ENCODE assay signal across 8 cellular contexts in genomic region chr1:100452641-100453040, GRCh38.
DNase-seq lines count a peak whose midpoint lies in the region; ATAC-seq and TF ChIP-seq lines count a peak whose summit lies in the region.

No MANE protein-coding gene starts in this region.

- WGBS in mesenchymal stem cell: no CpG with 5 or more reads among the region's 1 CpG
- WGBS in prostate gland: 21% methylated on average over 1 of the region's 1 CpG
- WGBS in tibial nerve, 2 donors: 84 to 87% methylated on average over 1 of the region's 1 CpG

- H3K4ac ChIP-seq in mesenchymal stem cell (ENCODE audit: low read depth in 1 of 2, low read length in 2 of 2): no peak overlapping the region

- H2AK5ac ChIP-seq in mesenchymal stem cell (ENCODE audit: low read length, severe bottlenecking): no peak overlapping the region

- H3K18ac ChIP-seq in mesenchymal stem cell (ENCODE audit: low read depth in 1 of 2, low read length in 2 of 2): no peak overlapping the region

- no peaks in the 10 kb centered on the region for H3K4me1 ChIP-seq in mesenchymal stem cell (ENCODE audit: control insufficient read depth, insufficient read depth, low read depth, low read length)
- H3K4me1 ChIP-seq in prostate gland (replicated peaks): peaks cover 5% of the 10 kb centered on the region
- no peaks in the 10 kb centered on the region for H3K4me1 ChIP-seq in tibial nerve

- no peak overlapping the region for H4K91ac ChIP-seq in mesenchymal stem cell (ENCODE audit: low read length)

- no peak overlapping the region for H3K23ac ChIP-seq in mesenchymal stem cell (ENCODE audit: low read length in 2 of 2)

- ATAC-seq in GM18517 (IDR thresholded peaks at IDR 0.05; ENCODE audit: unreplicated experiment) (peak; percentile 88), HG02571 (IDR thresholded peaks at IDR 0.05; ENCODE audit: unreplicated experiment) (peak; percentile 79)

- no peak overlapping the region for H3K4me2 ChIP-seq in mesenchymal stem cell (ENCODE audit: low read length, poor library complexity, severe bottlenecking)

- no peaks in the 10 kb centered on the region for H3K36me3 ChIP-seq in mesenchymal stem cell (ENCODE audit: control insufficient read depth in 1 of 2, insufficient read depth in 2 of 2, low read depth in 1 of 2, low read length in 2 of 2)
- no peaks in the 10 kb centered on the region for H3K36me3 ChIP-seq in prostate gland
- H3K36me3 ChIP-seq in tibial nerve: no peaks in the 10 kb centered on the region

- H3K9ac ChIP-seq in mesenchymal stem cell (ENCODE audit: low read length): no peak overlapping the region

- H3K14ac ChIP-seq in mesenchymal stem cell (ENCODE audit: low read length in 2 of 2): no peak overlapping the region

- H2BK12ac ChIP-seq in mesenchymal stem cell (ENCODE audit: low read length in 2 of 2): no peak overlapping the region

- no peak overlapping the region for H3K27ac ChIP-seq in mesenchymal stem cell (ENCODE audit: low read length, poor library complexity, severe bottlenecking)
- H3K27ac ChIP-seq in prostate gland: peak overlapping the region in 1 of 2 donors; percentile 37
- no peak overlapping the region for H3K27ac ChIP-seq in tibial nerve

- peak; percentile 55 for DNase-seq in NCI-H69 (lab: John Stamatoyannopoulos, UW)
- DNase-seq in mesenchymal stem cell: peak; percentile 44
- no peak for DNase-seq in prostate gland (ENCODE audit: low spot score)
- no peak for DNase-seq in tibial nerve (ENCODE audit: low spot score in 2 of 2)
- DNase-seq in SHP77 (lab: John Stamatoyannopoulos, UW): no peak
- no peak for DNase-seq in activated CD8-positive, alpha-beta memory T cell treated with anti-CD3 and anti-CD28 coated beads, Interleukin-2, amount 50 U/mL, for 48 hours

- no peak overlapping the region for H2BK5ac ChIP-seq in mesenchymal stem cell (ENCODE audit: low read depth, low read length, poor library complexity, severe bottlenecking)

- TF ChIP-seq EP300 in tibial nerve (IDR thresholded peaks at IDR 0.05): no peak

- H4K8ac ChIP-seq in mesenchymal stem cell (ENCODE audit: low read length): no peak overlapping the region

- no peaks in the 10 kb centered on the region for H3K9me3 ChIP-seq in mesenchymal stem cell (ENCODE audit: control insufficient read depth, low read length)
- no peaks in the 10 kb centered on the region for H3K9me3 ChIP-seq in prostate gland
- no peaks in the 10 kb centered on the region for H3K9me3 ChIP-seq in tibial nerve

- intact Hi-C loops in prostate gland (cut with DNase I): loop anchor here (5.0 kb wide), 1 partner anchor 200 kb away; no protein-coding TSS in a partner anchor

- no peak overlapping the region for H3K4me3 ChIP-seq in mesenchymal stem cell (ENCODE audit: insufficient read depth in 1 of 2, low read depth in 1 of 2, low read length in 2 of 2)
- H3K4me3 ChIP-seq in prostate gland: no peak overlapping the region
- no peak overlapping the region for H3K4me3 ChIP-seq in tibial nerve

- no peaks in the 10 kb centered on the region for H3K79me1 ChIP-seq in mesenchymal stem cell (replicated peaks; ENCODE audit: low read length, poor library complexity, severe bottlenecking)

- H2AFZ ChIP-seq in mesenchymal stem cell (ENCODE audit: low read depth, low read length): no peak overlapping the region

- H2BK15ac ChIP-seq in mesenchymal stem cell (ENCODE audit: low read depth, poor library complexity, severe bottlenecking): no peak overlapping the region

- TF ChIP-seq CTCF in prostate gland (IDR thresholded peaks at IDR 0.05): no peak
- no peak for TF ChIP-seq CTCF in tibial nerve (IDR thresholded peaks at IDR 0.05)

- no peak overlapping the region for H2BK120ac ChIP-seq in mesenchymal stem cell (ENCODE audit: low read depth, low read length)

- H3K27me3 ChIP-seq in mesenchymal stem cell (ENCODE audit: control insufficient read depth in 1 of 2, insufficient read depth in 1 of 2, low read length in 2 of 2) (no peaks in the 10 kb centered on the region), prostate gland (replicated peaks; ENCODE audit: insufficient read depth) (no peaks in the 10 kb centered on the region), tibial nerve (no peaks in the 10 kb centered on the region)

- TF ChIP-seq POLR2A in prostate gland (IDR thresholded peaks at IDR 0.05) (no peak), tibial nerve (IDR thresholded peaks at IDR 0.05) (no peak)

Comparison
In these comparisons a context has a peak if more than half of its experiments do, and no peak if none do; other contexts are left out.
1. DNase-seq: peak in NCI-H69 (single experiment) and mesenchymal stem cell (single experiment); none in prostate gland (single experiment), tibial nerve (0 of 2), SHP77 (0 of 2) and activated CD8-positive, alpha-beta memory T cell treated with anti-CD3 and anti-CD28 coated beads, Interleukin-2, amount 50 U/mL, for 48 hours (single experiment).